ENCODE assay signal across 13 cellular contexts in genomic region chr2:221844187-221844586, GRCh38.
DNase-seq lines count a peak whose midpoint lies in the region; ATAC-seq and TF ChIP-seq lines count a peak whose summit lies in the region.
"Had no signal": no experiment of that assay in that cellular context is flagged by ENCODE, and none has a peak within 500 bp of the region (broad histone marks: within the 10 kb centered on the region; RNA-seq: fewer than 3 reads in every experiment).

No MANE protein-coding gene starts in this region.

- no peak overlapping the region for H3K27ac Mint-ChIP-seq in T-cell
- H3K27ac Mint-ChIP-seq: B cell, immature natural killer cell had no signal

- TF ChIP-seq CTCF in OCI-LY7 (conservative IDR thresholded peaks at IDR 0.05; ENCODE audit: low read length) = no peak

- H3K9me3 Mint-ChIP-seq in T-cell = no peaks in the 10 kb centered on the region

- peak; percentile 53 for DNase-seq in DMS79 treated with DMSO at 0.1 percent for 48 hours (lab: John Stamatoyannopoulos, UW)
- DNase-seq in SK-N-MC (ENCODE audit: low read depth, low spot score) = peak; percentile 82
- DNase-seq in activated gamma-delta T cell (lab: John Stamatoyannopoulos, UW) = no peak
- DNase-seq in T-cell = no peak
- no peak for DNase-seq in OCI-LY7 (ENCODE audit: low spot score)
- DNase-seq: amniotic stem cell, immature natural killer cell, sigmoid colon had no signal

- POLR2A ChIA-PET in T-cell (lab: Charles Lee) (no interaction called here), OCI-LY7 (lab: Charles Lee) (no interaction called here)

- no peak overlapping the region for H3K9ac ChIP-seq in SK-N-MC (ENCODE audit: insufficient read length)

- no peaks in the 10 kb centered on the region for H3K4me1 ChIP-seq in OCI-LY7 (ENCODE audit: insufficient read depth, low read length, poor library complexity, severe bottlenecking)
- H3K4me1 ChIP-seq: sigmoid colon had no signal

- peak overlapping the region; percentile 63 for H3K27ac ChIP-seq in SK-N-MC
- no peak overlapping the region for H3K27ac ChIP-seq in OCI-LY7 (ENCODE audit: low read depth, low read length, poor library complexity, severe bottlenecking)
- H3K27ac ChIP-seq: sigmoid colon had no signal

- no peaks in the 10 kb centered on the region for H3K9me2 ChIP-seq in OCI-LY7 (ENCODE audit: insufficient read depth, low read length)

- no peak overlapping the region for H2AFZ ChIP-seq in OCI-LY7 (ENCODE audit: low read length)

- no peaks in the 10 kb centered on the region for H3K27me3 Mint-ChIP-seq in T-cell
- H3K27me3 Mint-ChIP-seq: B cell had no signal

- peak; percentile 87 for ATAC-seq in GM21360 (IDR thresholded peaks at IDR 0.05; ENCODE audit: unreplicated experiment)
- ATAC-seq in HG03378 (IDR thresholded peaks at IDR 0.05; ENCODE audit: unreplicated experiment) = peak; percentile 79
- ATAC-seq in HG03135 (IDR thresholded peaks at IDR 0.05; ENCODE audit: unreplicated experiment) = no peak
- no peak for ATAC-seq in T-cell (replicated peaks in 1 of 4)
- ATAC-seq: Panc1 had no signal

- no peaks in the 10 kb centered on the region for H3K79me2 ChIP-seq in OCI-LY7 (ENCODE audit: insufficient read depth, low read depth, low read length)

- H3K36me3 ChIP-seq in SK-N-MC (ENCODE audit: insufficient read depth, low read length) (no peaks in the 10 kb centered on the region), OCI-LY7 (ENCODE audit: insufficient read depth, low read length) (no peaks in the 10 kb centered on the region)
- H3K36me3 ChIP-seq: sigmoid colon had no signal

- no peaks in the 10 kb centered on the region for H3K36me3 Mint-ChIP-seq in T-cell
- H3K36me3 Mint-ChIP-seq: immature natural killer cell had no signal

- H3K4me3 ChIP-seq in SK-N-MC (peak overlapping the region; percentile 65), OCI-LY7 (ENCODE audit: low read depth, low read length, poor library complexity, severe bottlenecking) (no peak overlapping the region)
- H3K4me3 ChIP-seq: sigmoid colon had no signal

- no peaks in the 10 kb centered on the region for H3K4me1 Mint-ChIP-seq in T-cell
- H3K4me1 Mint-ChIP-seq: B cell, immature natural killer cell had no signal

- no peak overlapping the region for H3K4me2 ChIP-seq in OCI-LY7 (ENCODE audit: low read length)

- no TSS peak for BruUV-seq in OCI-LY7 (replicated peaks; lab: Mats Ljungman, UMichigan)

- no peaks in the 10 kb centered on the region for H4K20me1 ChIP-seq in OCI-LY7 (ENCODE audit: insufficient read depth, low read length)

- no peak overlapping the region for H3K4me3 Mint-ChIP-seq in T-cell
- H3K4me3 Mint-ChIP-seq: B cell, immature natural killer cell had no signal

- intact Hi-C loops in OCI-LY7 (cut with micrococcal nuclease; ENCODE audit: unreplicated experiment) = no loop called here

- CTCF ChIA-PET in T-cell (lab: Charles Lee) = no interaction called here
- CTCF ChIA-PET in OCI-LY7 (lab: Charles Lee; ENCODE audit: unreplicated experiment) = no interaction called here

- H3K9me3 ChIP-seq in SK-N-MC (ENCODE audit: low read depth, low read length) (no peaks in the 10 kb centered on the region), OCI-LY7 (ENCODE audit: low read length) (no peaks in the 10 kb centered on the region)
- H3K9me3 ChIP-seq: sigmoid colon had no signal

Comparison
In these comparisons a context has a peak if more than half of its experiments do, and no peak if none do; other contexts are left out.
1. DNase-seq: peak in DMS79 treated with DMSO at 0.1 percent for 48 hours (single experiment) and SK-N-MC (single experiment); none in activated gamma-delta T cell (single experiment), T-cell (0 of 34) and OCI-LY7 (single experiment).
2. ATAC-seq: peak in GM21360 (single experiment) and HG03378 (single experiment); none in HG03135 (single experiment) and T-cell (0 of 4).